Comparison of ENCODE assay signal across 8 cellular contexts in genomic region chr15:35751421-35752133, GRCh38.
DNase-seq lines count a peak whose midpoint lies in the region; ATAC-seq and TF ChIP-seq lines count a peak whose summit lies in the region.

No MANE protein-coding gene starts in this region.

- ATAC-seq in HG02623 (IDR thresholded peaks at IDR 0.05; ENCODE audit: unreplicated experiment) (peak; percentile 72), HG02884 (IDR thresholded peaks at IDR 0.05; ENCODE audit: unreplicated experiment) (no peak)

- DNase-seq in GM10248 (ENCODE audit: extremely low spot score) (peak; percentile 28), NCI-H2107 treated with DMSO at 0.1 percent for 48 hours (lab: John Stamatoyannopoulos, UW; ENCODE audit: unreplicated experiment) (peak; percentile 40), ecto neural progenitor cell (ENCODE audit: low spot score) (peak; percentile 67), medulla oblongata (ENCODE audit: extremely low spot score) (peak; percentile 95)
- DNase-seq in stimulated activated CD8-positive, alpha-beta memory T cell treated with anti-CD3 and anti-CD28 coated beads, Interleukin-15, amount 100 ng/mL, for 48 hours (ENCODE audit: low read depth in 2 of 2) = peak; percentile 4 to 10

- no peak overlapping the region for H3K4me3 ChIP-seq in WI38 (ENCODE audit: low read depth, low read length)

- POLR2A ChIA-PET in GM10248 (lab: Yijun Ruan, JAX) = no interaction called here

- TF ChIP-seq CTCF in GM10248 (IDR thresholded peaks at IDR 0.05; ENCODE audit: control extremely low read depth, extremely low read depth, low read depth, missing control alignments) (peak; percentile 68), WI38 (IDR thresholded peaks at IDR 0.05; ENCODE audit: low read depth, low read length) (peak; percentile 52)

- CTCF ChIA-PET in GM10248 (lab: Yijun Ruan, JAX) = interaction anchor here (0.7 to 3.2 kb wide), 30 partner anchors 9 to 1126 kb away, joined by 3 to 31 read pairs (median 4); partner anchors contain the start of gene AQR

Comparison
In these comparisons a context has a peak if more than half of its experiments do, and no peak if none do; other contexts are left out.
1. DNase-seq: peak in every context shown above with its lines; median percentile 95 in medulla oblongata; 67 in ecto neural progenitor cell; 40 in NCI-H2107 treated with DMSO at 0.1 percent for 48 hours; 28 in GM10248; 7 in stimulated activated CD8-positive, alpha-beta memory T cell treated with anti-CD3 and anti-CD28 coated beads, Interleukin-15, amount 100 ng/mL, for 48 hours.